Comparison of ENCODE assay signal across 18 cellular contexts in the genomic region with DNA sequence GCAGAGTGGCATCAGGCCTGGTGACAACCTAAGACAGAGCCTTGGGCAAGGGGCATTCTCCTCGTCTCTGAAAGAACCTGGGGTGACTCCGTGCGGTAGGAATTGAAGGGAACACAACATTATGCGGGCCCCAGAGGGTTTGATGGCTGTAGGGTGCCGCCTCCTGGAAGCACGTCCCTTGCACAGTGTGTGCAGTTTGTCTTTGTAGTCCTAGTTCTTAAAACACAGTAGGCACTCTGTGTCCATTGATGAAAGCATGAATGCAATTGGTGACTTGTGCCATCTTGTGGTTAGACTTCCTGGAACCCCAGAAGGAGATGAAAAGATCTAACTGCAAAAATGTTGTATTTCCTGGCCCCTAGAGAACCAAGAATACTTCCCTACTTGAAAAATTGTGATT.
A peak's percentile ranks its signal among the peaks of the same experiment; 100 is the strongest.
DNase-seq lines count a peak whose midpoint lies in the region; ATAC-seq and TF ChIP-seq lines count a peak whose summit lies in the region.
"Had no signal": no experiment of that assay in that cellular context is flagged by ENCODE, and none has a peak within 500 bp of the region (broad histone marks: within the 10 kb centered on the region; RNA-seq: fewer than 3 reads in every experiment).

No MANE protein-coding gene starts in this region.

- intact Hi-C loops in posterior cingulate gyrus (cut with DNase I): loop anchor here (1.0 to 5.0 kb wide), 3 partner anchors 169 to 241 kb away; no protein-coding TSS in a partner anchor
- intact Hi-C loops in left ventricle myocardium superior (cut with micrococcal nuclease): no loop called here

- no peaks in the 10 kb centered on the region for H3K27me3 Mint-ChIP-seq in activated T-cell treated with anti-CD3 and anti-CD28 coated beads, Interleukin-2, amount 50 U/mL, for 24 hours

- H3K4me3 ChIP-seq in LNCaP clone FGC (ENCODE audit: low read depth, low read length): no peak overlapping the region
- H3K4me3 ChIP-seq: sigmoid colon had no signal

- peak; percentile 46 for TF ChIP-seq CTCF in LNCaP clone FGC (IDR thresholded peaks at IDR 0.05; ENCODE audit: control insufficient read depth, extremely low read depth, insufficient read depth)

- H3K4me3 Mint-ChIP-seq in activated T-cell treated with anti-CD3 and anti-CD28 coated beads, Interleukin-2, amount 50 U/mL, for 24 hours: no peak overlapping the region
- H3K4me3 Mint-ChIP-seq: natural killer cell had no signal

- H3K9me3 Mint-ChIP-seq in activated T-cell treated with anti-CD3 and anti-CD28 coated beads, Interleukin-2, amount 50 U/mL, for 24 hours: no peaks in the 10 kb centered on the region
- H3K9me3 Mint-ChIP-seq: natural killer cell had no signal

- peak; percentile 21 to 22 for DNase-seq in activated T-cell treated with anti-CD3 and anti-CD28 coated beads, Interleukin-2, amount 50 U/mL, for 48 hours
- no peak for DNase-seq in activated T-cell treated with anti-CD3 and anti-CD28 coated beads, Interleukin-2, amount 50 U/mL, for 24 hours
- no peak for DNase-seq in LNCaP clone FGC (ENCODE audit: low read depth)
- DNase-seq in cerebellum (ENCODE audit: low spot score): peak; percentile 48
- peak in 8 of 10 donors; percentile 31 to 91 (median 67) for DNase-seq in posterior cingulate gyrus
- no peak for DNase-seq in left ventricle myocardium superior
- DNase-seq: brain microvascular endothelial cell; GF-D8; left colon; natural killer cell; NCI-H1105 treated with DMSO at 0.1 percent for 48 hours; NCI-H446 treated with DMSO at 0.1 percent for 48 hours; SIG-M5; sigmoid colon; stimulated activated CD4-positive, alpha-beta T cell treated with anti-CD3 and anti-CD28 coated beads, Interleukin-4, amount 100 ng/mL, for 4 hours; stimulated activated naive CD8-positive, alpha-beta T cell treated with anti-CD3 and anti-CD28 coated beads, Interleukin-15, Interleukin-2, amounts not matched to agents 100 U/mL and 50 U/mL, for 24 hours had no signal

- H3K4me1 Mint-ChIP-seq in activated T-cell treated with anti-CD3 and anti-CD28 coated beads, Interleukin-2, amount 50 U/mL, for 24 hours (ENCODE audit: low read depth): peaks cover 17% of the 10 kb centered on the region
- H3K4me1 Mint-ChIP-seq: natural killer cell had no signal

- no peak for ATAC-seq in left ventricle myocardium superior
- ATAC-seq in GM18502 (IDR thresholded peaks at IDR 0.05; ENCODE audit: poor library complexity, unreplicated experiment): no peak
- ATAC-seq in GM19452 (IDR thresholded peaks at IDR 0.05; ENCODE audit: unreplicated experiment): no peak
- ATAC-seq: left colon; natural killer cell; stimulated activated naive CD8-positive, alpha-beta T cell treated with anti-CD3 and anti-CD28 coated beads, Interleukin-15, Interleukin-2, amounts not matched to agents 100 U/mL and 50 U/mL, for 24 hours had no signal

- no peaks in the 10 kb centered on the region for H3K36me3 Mint-ChIP-seq in activated T-cell treated with anti-CD3 and anti-CD28 coated beads, Interleukin-2, amount 50 U/mL, for 24 hours (ENCODE audit: low read depth)
- H3K36me3 Mint-ChIP-seq: natural killer cell had no signal

- no peak overlapping the region for H3K27ac Mint-ChIP-seq in activated T-cell treated with anti-CD3 and anti-CD28 coated beads, Interleukin-2, amount 50 U/mL, for 24 hours
- H3K27ac Mint-ChIP-seq: natural killer cell had no signal

Comparison
In these comparisons a context has a peak if more than half of its experiments do, and no peak if none do; other contexts are left out.
1. DNase-seq: peak in activated T-cell treated with anti-CD3 and anti-CD28 coated beads, Interleukin-2, amount 50 U/mL, for 48 hours (2 of 2), cerebellum (single experiment) and posterior cingulate gyrus (8 of 10); none in activated T-cell treated with anti-CD3 and anti-CD28 coated beads, Interleukin-2, amount 50 U/mL, for 24 hours (single experiment), LNCaP clone FGC (single experiment) and left ventricle myocardium superior (single experiment).